Comparison of ENCODE assay signal across 8 cellular contexts in the genomic region with DNA sequence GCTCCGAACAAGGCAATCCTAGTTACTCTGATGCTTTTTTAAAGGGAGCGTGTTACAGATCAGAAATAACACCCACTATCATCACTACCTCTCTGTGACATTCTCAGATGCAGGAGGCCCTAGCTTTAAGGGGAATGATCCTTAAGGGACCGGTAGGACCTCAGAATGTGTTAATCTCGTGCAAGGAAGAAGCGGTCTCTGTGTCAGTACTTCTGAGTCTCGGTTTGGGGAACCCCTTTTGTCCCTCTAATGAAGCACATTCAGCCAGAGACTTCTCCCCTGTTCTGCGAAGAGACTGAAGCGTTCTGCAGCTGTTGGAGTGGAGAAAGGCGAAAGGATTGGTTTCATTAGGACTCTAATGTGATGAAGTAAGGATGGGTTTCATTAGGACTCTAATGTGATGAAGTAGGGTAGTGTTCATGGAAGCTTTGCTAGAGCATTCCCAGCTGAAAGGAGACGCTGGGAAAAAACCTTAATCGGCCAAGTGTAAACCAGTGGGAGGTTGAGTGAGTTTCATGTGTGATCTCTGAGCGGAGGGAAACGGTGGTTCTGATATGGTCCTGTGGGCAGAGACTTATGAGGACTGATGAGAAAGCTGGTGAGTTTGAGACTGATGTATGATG. TPM values are rescaled to one million over a fixed set of nuclear protein-coding genes. Genes with fewer than 3 reads are reported as not detected.
A peak's percentile ranks its signal among the peaks of the same experiment; 100 is the strongest.
DNase-seq lines count a peak whose midpoint lies in the region; ATAC-seq and TF ChIP-seq lines count a peak whose summit lies in the region.

No MANE protein-coding gene starts in this region.

- H3K36me3 ChIP-seq in OCI-LY3 (replicated peaks; ENCODE audit: low read depth, low read length), result no peaks in the 10 kb centered on the region
- H3K36me3 ChIP-seq in transverse colon, result no peaks in the 10 kb centered on the region

- peaks cover 39% of the 10 kb centered on the region for H3K4me1 ChIP-seq in OCI-LY3 (ENCODE audit: low read length)
- H3K4me1 ChIP-seq in transverse colon, result peaks cover 0 to 34% (median 22%) of the 10 kb centered on the region in 4 donors

- peak; percentile 55 for DNase-seq in GM13976 (ENCODE audit: low spot score)
- peak; percentile 23 for DNase-seq in transverse colon
- no peak for DNase-seq in COLO829 (ENCODE audit: low spot score)
- no peak for DNase-seq in EL

- H3K27ac ChIP-seq in OCI-LY3 (ENCODE audit: low read length) (no peak overlapping the region), layer of hippocampus (ENCODE audit: low read depth, low read length) (peak overlapping the region; percentile 2), transverse colon (peak overlapping the region; percentile 94 to 95 (median 94))

- TF ChIP-seq EP300 in transverse colon (IDR thresholded peaks at IDR 0.05; ENCODE audit: low read depth), result no peak

- peak overlapping the region; percentile 97 for H3K4me2 ChIP-seq in OCI-LY3 (ENCODE audit: low read length)

- WGBS in transverse colon (ENCODE audit: low coverage in 1 of 2), 2 donors, result 8 to 18% methylated on average over 10 to 13 of the region's 13 CpGs

- no peak overlapping the region for H3K9ac ChIP-seq in OCI-LY3 (ENCODE audit: low read length)

- H3K9me3 ChIP-seq in OCI-LY3 (ENCODE audit: insufficient read depth, low read length) (no peaks in the 10 kb centered on the region), transverse colon (no peaks in the 10 kb centered on the region)

- intact Hi-C loops in transverse colon (cut with DNase I; ENCODE audit: low total_unique reads), result loop anchor here (5.0 kb wide), 2 partner anchors 174 to 296 kb away; no protein-coding TSS in a partner anchor

- TF ChIP-seq CTCF in GM13976 (IDR thresholded peaks at IDR 0.05; ENCODE audit: borderline replicate concordance, control extremely low read depth, extremely low read depth, insufficient read depth, missing control alignments) (no peak), OCI-LY3 (IDR thresholded peaks at IDR 0.05; ENCODE audit: low read depth, low read length) (no peak), transverse colon (IDR thresholded peaks at IDR 0.05) (no peak)

- H4K20me1 ChIP-seq in OCI-LY3 (ENCODE audit: insufficient read depth, low read length), result peaks cover 5% of the 10 kb centered on the region; the same call in 1 of the 2 replicates

- peak overlapping the region; percentile 94 for H3K4me3 ChIP-seq in OCI-LY3 (ENCODE audit: low read length)
- peak overlapping the region; percentile 18 to 88 (median 68) for H3K4me3 ChIP-seq in transverse colon

- H3K79me2 ChIP-seq in OCI-LY3 (ENCODE audit: low read length), result no peaks in the 10 kb centered on the region

- no peak for TF ChIP-seq POLR2A in transverse colon (IDR thresholded peaks at IDR 0.05)

- ATAC-seq in GM21529 (IDR thresholded peaks at IDR 0.05; ENCODE audit: unreplicated experiment) (peak; percentile 46), GM21619 (IDR thresholded peaks at IDR 0.05; ENCODE audit: unreplicated experiment) (no peak)

- peaks cover 82% of the 10 kb centered on the region for H3K27me3 ChIP-seq in OCI-LY3 (ENCODE audit: low read depth, low read length)
- peaks cover 5% of the 10 kb centered on the region for H3K27me3 ChIP-seq in layer of hippocampus (ENCODE audit: control insufficient read depth, insufficient read depth, low read length)
- peaks cover 3% of the 10 kb centered on the region for H3K27me3 ChIP-seq in transverse colon

- H2AFZ ChIP-seq in OCI-LY3 (ENCODE audit: low read depth, low read length), result no peak overlapping the region

- in situ Hi-C loops in GM13976 (cut with MboI; ENCODE audit: low sequenced_read_pairs, unreplicated experiment) (loop anchor here (10.0 to 25.0 kb wide), 3 partner anchors 88 to 481 kb away; no protein-coding TSS in a partner anchor), transverse colon (cut with MboI; ENCODE audit: low pct_ligation_motif_present in 1 of 4, low pct_unique_long_range_greater_than_20kb in 1 of 4, low sequenced_read_pairs in 3 of 4) (loop anchor here in 2 of 4 donors (25.0 kb wide), 2 partner anchors 131 to 281 kb away; no protein-coding TSS in a partner anchor)

RNA-seq across cellular contexts. Expression of a gene that starts 1.6 kb away (rescaled TPM):
- total RNA-seq in transverse colon, result 100 to 1,000 TPM in 1 of 4 donors, 10 to 100 TPM in 3; 45.6 to 104 (median 76.0) TPM

Comparison
In these comparisons a context has a peak if more than half of its experiments do, and no peak if none do; other contexts are left out.
1. DNase-seq: peak in GM13976 (single experiment) and transverse colon (single experiment); none in COLO829 (single experiment) and EL (single experiment).